In the genomic region with DNA sequence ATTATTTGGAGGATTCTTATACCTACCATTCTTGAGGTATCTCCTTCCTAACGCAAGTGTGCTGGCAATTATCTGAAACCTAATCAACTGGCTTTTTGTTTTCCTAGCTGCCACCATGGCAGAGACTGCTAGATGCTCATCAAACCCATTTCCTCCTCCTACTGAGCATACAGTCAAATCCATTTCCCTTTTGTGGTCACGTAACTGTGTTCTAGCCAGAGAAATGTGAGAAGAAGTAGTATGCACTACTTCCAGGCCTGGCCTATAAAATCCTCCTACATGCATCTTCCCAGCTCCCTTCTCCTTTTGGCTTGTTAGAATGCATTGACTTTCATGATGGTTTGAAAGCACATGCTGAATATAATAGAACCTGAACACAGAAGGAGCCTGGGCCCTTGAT, we compare ENCODE assay signal across 25 cellular contexts.
"Had no signal": no experiment of that assay in that cellular context is flagged by ENCODE, and none has a peak within 500 bp of the region (broad histone marks: within the 10 kb centered on the region; RNA-seq: fewer than 3 reads in every experiment).

No MANE protein-coding gene starts in this region.

- H3K9ac ChIP-seq: parathyroid adenoma had no signal

- H3K27ac Mint-ChIP-seq: activated B cell treated with CpG ODN at 0.5 μM for 24 hours; activated CD8-positive, alpha-beta memory T cell treated with anti-CD3 and anti-CD28 coated beads, Interleukin-2, amount 10 ng/mL, durations not matched to agents 7 days and 5 days; activated CD8-positive, alpha-beta T cell treated with anti-CD3 and anti-CD28 coated beads, Interleukin-2, amount 10 ng/mL, durations not matched to agents 7 days and 5 days; activated naive CD8-positive, alpha-beta T cell; naive thymus-derived CD8-positive, alpha-beta T cell; stimulated activated effector memory CD8-positive, alpha-beta T cell treated with anti-CD3 and anti-CD28 coated beads, Interleukin-12 subunit alpha, Interleukin-12 subunit beta, amount 100 ng/mL, for 72 hours; stimulated activated naive CD8-positive, alpha-beta T cell treated with anti-CD3 and anti-CD28 coated beads, Interleukin-15, Interleukin-2, amounts not matched to agents 100 ng/mL and 50 ng/mL, for 24 hours had no signal

- H3K9me3 Mint-ChIP-seq: neural crest cell had no signal

- H3K4me1 Mint-ChIP-seq: activated B cell treated with CpG ODN at 0.5 μM for 24 hours; activated CD8-positive, alpha-beta memory T cell treated with anti-CD3 and anti-CD28 coated beads, Interleukin-2, amount 10 ng/mL, durations not matched to agents 7 days and 5 days; central memory CD8-positive, alpha-beta T cell; naive thymus-derived CD8-positive, alpha-beta T cell; stimulated activated effector memory CD8-positive, alpha-beta T cell treated with anti-CD3 and anti-CD28 coated beads, Interleukin-12 subunit alpha, Interleukin-12 subunit beta, amount 100 ng/mL, for 72 hours had no signal

- DNase-seq: activated B cell treated with CpG ODN at 0.5 μM for 24 hours; activated CD8-positive, alpha-beta memory T cell treated with anti-CD3 and anti-CD28 coated beads, Interleukin-2, amount 10 ng/mL, durations not matched to agents 7 days and 5 days; activated CD8-positive, alpha-beta T cell treated with anti-CD3 and anti-CD28 coated beads, Interleukin-2, amount 10 ng/mL, durations not matched to agents 7 days and 5 days; activated naive CD4-positive, alpha-beta T cell treated with Interleukin-2 at 50 U/mL for 16 hours; activated T-cell treated with anti-CD3 and anti-CD28 coated beads, Interleukin-2, amount 50 U/mL, for 48 hours; anterior cingulate cortex; dermis blood vessel endothelial cell; effector CD4-positive, alpha-beta T cell; left lung; lower lobe of right lung; mesenchymal stem cell; naive thymus-derived CD8-positive, alpha-beta T cell; occipital lobe; psoas muscle; sigmoid colon; small intestine; stimulated activated CD4-positive, alpha-beta T cell treated with anti-CD3 and anti-CD28 coated beads, Interleukin-4, amount 100 ng/mL, for 24 hours; trophoblast cell had no signal

- H3K27me3 Mint-ChIP-seq: activated B cell treated with CpG ODN at 0.5 μM for 24 hours; activated CD8-positive, alpha-beta memory T cell treated with anti-CD3 and anti-CD28 coated beads, Interleukin-2, amount 10 ng/mL, durations not matched to agents 7 days and 5 days; central memory CD8-positive, alpha-beta T cell; stimulated activated naive CD8-positive, alpha-beta T cell treated with anti-CD3 and anti-CD28 coated beads, Interleukin-15, Interleukin-2, amounts not matched to agents 100 ng/mL and 50 ng/mL, for 24 hours had no signal

- H3K36me3 ChIP-seq: left lung, lower lobe of right lung, sigmoid colon, thoracic aorta had no signal

- H3K4me3 ChIP-seq: left lung, lower lobe of right lung, psoas muscle, sigmoid colon, thoracic aorta had no signal

- H3K36me3 Mint-ChIP-seq: activated CD8-positive, alpha-beta memory T cell treated with anti-CD3 and anti-CD28 coated beads, Interleukin-2, amount 10 ng/mL, durations not matched to agents 7 days and 5 days; activated naive CD8-positive, alpha-beta T cell; naive thymus-derived CD8-positive, alpha-beta T cell; stimulated activated effector memory CD8-positive, alpha-beta T cell treated with anti-CD3 and anti-CD28 coated beads, Interleukin-12 subunit alpha, Interleukin-12 subunit beta, amount 100 ng/mL, for 72 hours had no signal

- H3K9me3 ChIP-seq: lower lobe of right lung, psoas muscle, thoracic aorta had no signal

- H3K4me1 ChIP-seq: left lung, lower lobe of right lung, parathyroid adenoma, psoas muscle, sigmoid colon had no signal

- H3K4me3 Mint-ChIP-seq: activated B cell treated with CpG ODN at 0.5 μM for 24 hours; activated CD8-positive, alpha-beta memory T cell treated with anti-CD3 and anti-CD28 coated beads, Interleukin-2, amount 10 ng/mL, durations not matched to agents 7 days and 5 days; activated CD8-positive, alpha-beta T cell treated with anti-CD3 and anti-CD28 coated beads, Interleukin-2, amount 10 ng/mL, durations not matched to agents 7 days and 5 days; activated naive CD8-positive, alpha-beta T cell; central memory CD8-positive, alpha-beta T cell; naive thymus-derived CD8-positive, alpha-beta T cell; neural crest cell; stimulated activated effector memory CD8-positive, alpha-beta T cell treated with anti-CD3 and anti-CD28 coated beads, Interleukin-12 subunit alpha, Interleukin-12 subunit beta, amount 100 ng/mL, for 72 hours; stimulated activated naive CD8-positive, alpha-beta T cell treated with anti-CD3 and anti-CD28 coated beads, Interleukin-15, Interleukin-2, amounts not matched to agents 100 ng/mL and 50 ng/mL, for 24 hours had no signal

- H3K27ac ChIP-seq: left lung, lower lobe of right lung, parathyroid adenoma, psoas muscle, sigmoid colon, thoracic aorta had no signal

- H3K27me3 ChIP-seq: left lung, sigmoid colon had no signal
